8 cellular contexts compared by ENCODE assay signal in the genomic region with DNA sequence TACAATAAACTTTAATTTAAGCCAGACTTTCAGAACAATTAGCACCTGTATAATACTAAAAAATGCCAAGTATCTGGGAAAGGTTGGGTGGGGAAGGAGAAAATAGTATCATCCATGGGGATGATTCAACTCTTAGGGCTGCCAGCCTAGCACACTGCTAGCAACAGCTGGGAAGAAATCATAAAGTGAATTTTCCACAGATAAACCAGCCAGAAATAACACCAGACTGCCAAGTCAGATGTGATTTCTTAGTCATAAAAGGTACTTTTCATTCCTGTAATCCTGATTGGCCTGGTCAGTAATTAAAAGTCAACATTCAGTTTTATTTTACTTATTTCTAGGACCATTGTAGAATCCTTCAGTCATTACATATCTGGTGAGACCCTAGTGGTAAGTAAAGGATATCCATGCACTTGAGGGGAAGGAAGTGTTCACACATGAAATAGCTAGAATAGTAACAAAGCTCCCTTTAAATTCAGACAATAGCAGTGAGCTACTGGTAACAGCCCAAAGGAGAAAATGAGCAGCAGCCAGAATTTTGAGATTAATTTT. TPM values are rescaled to one million over a fixed set of nuclear protein-coding genes. Genes with fewer than 3 reads are reported as not detected.
DNase-seq lines count a peak whose midpoint lies in the region; ATAC-seq and TF ChIP-seq lines count a peak whose summit lies in the region.

No MANE protein-coding gene starts in this region.

- H3K27me3 Mint-ChIP-seq in CD8-positive, alpha-beta T cell (ENCODE audit: low read depth): no peaks in the 10 kb centered on the region

- H3K4me2 ChIP-seq in mesendoderm (ENCODE audit: low read length): no peak overlapping the region

- no peak overlapping the region for H3K9ac ChIP-seq in mesendoderm (ENCODE audit: low read length)

- DNase-seq in CD8-positive, alpha-beta T cell: no peak
- peak; percentile 96 for DNase-seq in astrocyte of the spinal cord (ENCODE audit: low read depth, low spot score)
- peak; percentile 49 for DNase-seq in mesendoderm
- DNase-seq in NCI-H187 (lab: John Stamatoyannopoulos, UW): no peak
- no peak for DNase-seq in WERI-Rb-1
- DNase-seq in iPS-NIHi11 (ENCODE audit: low spot score): no peak

- H3K18ac ChIP-seq in mesendoderm (ENCODE audit: low read length): peak overlapping the region; percentile 83

- H3K27ac ChIP-seq in CD8-positive, alpha-beta T cell (ENCODE audit: low read depth, low read length): no peak overlapping the region
- H3K27ac ChIP-seq in mesendoderm (ENCODE audit: low read depth, low read length) (peak overlapping the region; percentile 93), WERI-Rb-1 (no peak overlapping the region)

- POLR2A ChIA-PET in CD8-positive, alpha-beta T cell (lab: Charles Lee): interaction anchor here (1.1 kb wide), 1 partner anchor 58 kb away, joined by 3 read pairs; no protein-coding TSS in a partner anchor

- H3K27ac Mint-ChIP-seq in CD8-positive, alpha-beta T cell: no peak overlapping the region

- no peak overlapping the region for H2BK15ac ChIP-seq in mesendoderm (replicated peaks; ENCODE audit: low read depth)

- H3K23ac ChIP-seq in mesendoderm (ENCODE audit: low read length): no peak overlapping the region

- no peak overlapping the region for H3K4me3 Mint-ChIP-seq in CD8-positive, alpha-beta T cell

- H3K4me1 Mint-ChIP-seq in CD8-positive, alpha-beta T cell (ENCODE audit: low read depth): peaks cover 26% of the 10 kb centered on the region

- H2BK5ac ChIP-seq in mesendoderm (ENCODE audit: low read length): no peak overlapping the region

- H2BK120ac ChIP-seq in mesendoderm (ENCODE audit: low read depth, low read length): peak overlapping the region; percentile 28

- no peak for TF ChIP-seq CTCF in CD8-positive, alpha-beta T cell (IDR thresholded peaks at IDR 0.05)
- TF ChIP-seq CTCF in astrocyte of the spinal cord (IDR thresholded peaks at IDR 0.05; ENCODE audit: low read depth, low read length) (no peak), WERI-Rb-1 (IDR thresholded peaks at IDR 0.05; ENCODE audit: low read depth, low read length) (no peak)

- peak overlapping the region; percentile 7 for H3K56ac ChIP-seq in mesendoderm (ENCODE audit: low read length)

- no peaks in the 10 kb centered on the region for H3K36me3 ChIP-seq in CD8-positive, alpha-beta T cell (ENCODE audit: insufficient read depth, low read length)
- H3K36me3 ChIP-seq in mesendoderm (ENCODE audit: control insufficient read depth, insufficient read depth, low read length) (no peaks in the 10 kb centered on the region), WERI-Rb-1 (no peaks in the 10 kb centered on the region)

- ATAC-seq in CD8-positive, alpha-beta T cell: peak; percentile 7
- peak; percentile 2 for ATAC-seq in HG03159 (IDR thresholded peaks at IDR 0.05; ENCODE audit: unreplicated experiment)
- ATAC-seq in HG02798 (IDR thresholded peaks at IDR 0.05; ENCODE audit: poor library complexity, unreplicated experiment): no peak

- CTCF ChIA-PET in CD8-positive, alpha-beta T cell (lab: Charles Lee): interaction anchor here (0.8 to 7.2 kb wide), 4 partner anchors 10 to 55 kb away, joined by 3 to 57 read pairs (median 12); no protein-coding TSS in a partner anchor

- H3K4me1 ChIP-seq in CD8-positive, alpha-beta T cell (ENCODE audit: insufficient read depth, low read length): peaks cover 7% of the 10 kb centered on the region
- H3K4me1 ChIP-seq in mesendoderm (ENCODE audit: control insufficient read depth, low read depth, low read length): peaks cover 16% of the 10 kb centered on the region

- H3K4me3 ChIP-seq in CD8-positive, alpha-beta T cell (ENCODE audit: low read depth, low read length): no peak overlapping the region
- no peak overlapping the region for H3K4me3 ChIP-seq in astrocyte of the spinal cord (ENCODE audit: low read depth, low read length)
- no peak overlapping the region for H3K4me3 ChIP-seq in mesendoderm (ENCODE audit: low read length)
- H3K4me3 ChIP-seq in WERI-Rb-1 (ENCODE audit: low read depth, low read length): no peak overlapping the region

- H4K8ac ChIP-seq in mesendoderm (ENCODE audit: low read depth, low read length): no peak overlapping the region

- in situ Hi-C loops in astrocyte of the spinal cord (cut with HindIII; ENCODE audit: low sequenced_read_pairs): no loop called here

- no peaks in the 10 kb centered on the region for H3K36me3 Mint-ChIP-seq in CD8-positive, alpha-beta T cell

- no peak overlapping the region for H2AK5ac ChIP-seq in mesendoderm (ENCODE audit: low read length)

- no peaks in the 10 kb centered on the region for H3K9me3 Mint-ChIP-seq in CD8-positive, alpha-beta T cell

- H3K4ac ChIP-seq in mesendoderm (ENCODE audit: low read depth, low read length): no peak overlapping the region

- no peaks in the 10 kb centered on the region for H3K27me3 ChIP-seq in CD8-positive, alpha-beta T cell (ENCODE audit: insufficient read depth, low read length)
- no peaks in the 10 kb centered on the region for H3K27me3 ChIP-seq in mesendoderm (ENCODE audit: insufficient read depth, low read length, poor library complexity)
- no peaks in the 10 kb centered on the region for H3K27me3 ChIP-seq in WERI-Rb-1 (ENCODE audit: insufficient read depth, low read depth, severe bottlenecking)

- intact Hi-C loops in CD8-positive, alpha-beta T cell (cut with DNase I, micrococcal nuclease): loop anchor here in 1 of 2 experiments (2.0 kb wide), 1 partner anchor 43 kb away; no protein-coding TSS in a partner anchor

- no peaks in the 10 kb centered on the region for H3K9me3 ChIP-seq in CD8-positive, alpha-beta T cell (ENCODE audit: low read length)
- H3K9me3 ChIP-seq in WERI-Rb-1 (ENCODE audit: severe bottlenecking): no peaks in the 10 kb centered on the region

- H4K5ac ChIP-seq in mesendoderm (ENCODE audit: low read length): no peak overlapping the region

- H3K79me2 ChIP-seq in mesendoderm (ENCODE audit: control insufficient read depth, insufficient read depth, low read length): peaks cover 10% of the 10 kb centered on the region

- peaks cover 6% of the 10 kb centered on the region for H3K79me1 ChIP-seq in mesendoderm (ENCODE audit: low read length)

RNA-seq across cellular contexts. Expression of a gene that starts 59.4 kb away (rescaled TPM):
- total RNA-seq in CD8-positive, alpha-beta T cell: 10 to 100 TPM; 10.1 to 10.6 TPM
- 47.1 TPM for polyA plus RNA-seq in mesendoderm (2013, experiment 1 of 2)
- 45.2 TPM for polyA plus RNA-seq in mesendoderm (2013, experiment 2 of 2)

Comparison
In these comparisons a context has a peak if more than half of its experiments do, and no peak if none do; other contexts are left out.
1. DNase-seq: peak in astrocyte of the spinal cord (single experiment) and mesendoderm (single experiment); none in CD8-positive, alpha-beta T cell (0 of 7), NCI-H187 (0 of 2), WERI-Rb-1 (single experiment) and iPS-NIHi11 (single experiment).